ENCODE assay signal across 1 cellular context in genomic region chr20:64065062-64065972, GRCh38.
A peak's percentile ranks its signal among the peaks of the same experiment; 100 is the strongest.
TF ChIP-seq lines count a peak whose summit lies in the region.

No MANE protein-coding gene starts in this region.

TF ChIP-seq in liver, 16 proteins besides CTCF, POLR2A, EP300 and RAD21 (continued from another document):
- peak; percentile 29 for TF ChIP-seq REST (IDR thresholded peaks at IDR 0.05)
- no peak for TF ChIP-seq FOXA2 (IDR thresholded peaks at IDR 0.05)
- TF ChIP-seq GABPA (IDR thresholded peaks at IDR 0.05 in 1 of 2, conservative IDR thresholded peaks at IDR 0.05 in 1 of 2): no peak
- no peak for TF ChIP-seq FOXA1 (IDR thresholded peaks at IDR 0.05)
- no peak for TF ChIP-seq EGR1 (IDR thresholded peaks at IDR 0.05; ENCODE audit: low read depth in 2 of 2)
- TF ChIP-seq MAX (IDR thresholded peaks at IDR 0.05): no peak
- TF ChIP-seq HNF4A (conservative IDR thresholded peaks at IDR 0.05): peak; percentile 91 to 93
- TF ChIP-seq SP1 (IDR thresholded peaks at IDR 0.05): peak; percentile 80
- no peak for TF ChIP-seq ATF3 (IDR thresholded peaks at IDR 0.05)
- TF ChIP-seq JUND (IDR thresholded peaks at IDR 0.05): peak in 1 of 2 donors; percentile 44
- peak; percentile 39 for TF ChIP-seq NR2F2 (IDR thresholded peaks at IDR 0.05)
- TF ChIP-seq RXRA (IDR thresholded peaks at IDR 0.05): peak; percentile 97 to 98
- TF ChIP-seq HNF4G (IDR thresholded peaks at IDR 0.05): peak; percentile 73
